8 cellular contexts compared by ENCODE assay signal in the genomic region with DNA sequence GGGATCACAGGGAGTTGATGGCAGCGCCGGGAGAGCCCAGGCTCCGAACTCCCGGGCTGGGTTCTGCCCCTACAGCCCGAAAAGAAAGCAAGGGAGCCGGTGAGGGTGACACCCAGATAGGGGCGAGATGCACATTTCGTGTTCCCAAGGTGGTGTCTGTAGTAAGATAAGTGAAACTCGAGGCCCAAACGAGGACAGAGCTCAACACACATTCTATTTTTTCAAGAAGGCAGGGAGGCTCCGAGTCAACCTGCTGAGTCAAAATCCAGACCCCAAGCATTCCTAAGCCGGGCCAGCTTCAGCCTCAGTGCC. TPM values are rescaled to one million over a fixed set of nuclear protein-coding genes. Genes with fewer than 3 reads are reported as not detected.
DNase-seq lines count a peak whose midpoint lies in the region; ATAC-seq and TF ChIP-seq lines count a peak whose summit lies in the region.

No MANE protein-coding gene starts in this region.

- ATAC-seq in GM18520 (IDR thresholded peaks at IDR 0.05; ENCODE audit: unreplicated experiment) (peak; percentile 6), GM19351 (IDR thresholded peaks at IDR 0.05; ENCODE audit: unreplicated experiment) (no peak)

- no peaks in the 10 kb centered on the region for H3K36me3 ChIP-seq in OCI-LY3 (replicated peaks; ENCODE audit: low read depth, low read length)

- peaks cover 14% of the 10 kb centered on the region for H3K4me1 ChIP-seq in OCI-LY3 (ENCODE audit: low read length)

- H3K4me3 ChIP-seq in OCI-LY3 (ENCODE audit: low read length), result peak overlapping the region; percentile 90
- peak overlapping the region; percentile 89 for H3K4me3 ChIP-seq in epithelial cell of proximal tubule (ENCODE audit: low read depth, low read length)
- H3K4me3 ChIP-seq in retinal pigment epithelial cell (ENCODE audit: low read length), result peak overlapping the region; percentile 32

- no peaks in the 10 kb centered on the region for H3K9me3 ChIP-seq in OCI-LY3 (ENCODE audit: insufficient read depth, low read length)

- H3K79me2 ChIP-seq in OCI-LY3 (ENCODE audit: low read length), result no peaks in the 10 kb centered on the region

- no peak for DNase-seq in epithelial cell of proximal tubule (ENCODE audit: low read depth)
- no peak for DNase-seq in retinal pigment epithelial cell (ENCODE audit: low read depth)
- no peak for DNase-seq in NCI-H187 (lab: John Stamatoyannopoulos, UW)
- no peak for DNase-seq in NCI-H2081 (lab: John Stamatoyannopoulos, UW)
- no peak for DNase-seq in mucosa of gallbladder (ENCODE audit: low spot score)

- peak overlapping the region; percentile 74; the same call in 1 of the 2 replicates for H2AFZ ChIP-seq in OCI-LY3 (ENCODE audit: low read depth, low read length)

- no peaks in the 10 kb centered on the region for H4K20me1 ChIP-seq in OCI-LY3 (ENCODE audit: insufficient read depth, low read length)

- H3K27me3 ChIP-seq in OCI-LY3 (ENCODE audit: low read depth, low read length), result no peaks in the 10 kb centered on the region

- peak overlapping the region; percentile 89 for H3K4me2 ChIP-seq in OCI-LY3 (ENCODE audit: low read length)

- H3K27ac ChIP-seq in OCI-LY3 (ENCODE audit: low read length), result no peak overlapping the region

- TF ChIP-seq CTCF in OCI-LY3 (IDR thresholded peaks at IDR 0.05; ENCODE audit: low read depth, low read length) (no peak), epithelial cell of proximal tubule (conservative IDR thresholded peaks at IDR 0.05; ENCODE audit: low read depth, low read length) (no peak), retinal pigment epithelial cell (conservative IDR thresholded peaks at IDR 0.05; ENCODE audit: low read depth, low read length) (no peak)

- peak overlapping the region; percentile 65 for H3K9ac ChIP-seq in OCI-LY3 (ENCODE audit: low read length)

RNA-seq across cellular contexts. Expression of a gene that starts 24.2 kb away (rescaled TPM):
- total RNA-seq in epithelial cell of proximal tubule, result 41.9 and 45.2 TPM in 2 replicates
- total RNA-seq in mucosa of gallbladder, result 63.8 TPM

RNA-seq across cellular contexts. Expression of a gene that starts 55.3 kb away (rescaled TPM):
- total RNA-seq in epithelial cell of proximal tubule, result 0.06 TPM in 1 of 2 replicates, not detected in the other
- total RNA-seq in mucosa of gallbladder, result 149 TPM

Comparison
In these comparisons a context has a peak if more than half of its experiments do, and no peak if none do; other contexts are left out.
1. H3K4me3 ChIP-seq: peak in every context shown above with its lines; median percentile 90 in OCI-LY3; 89 in epithelial cell of proximal tubule; 32 in retinal pigment epithelial cell.
2. RNA of a gene that starts 55.3 kb away (total RNA-seq): 149 TPM in mucosa of gallbladder (single experiment); 0.06 TPM in epithelial cell of proximal tubule; every median in the first group is over 100 times any median in the second.